In the genomic region with DNA sequence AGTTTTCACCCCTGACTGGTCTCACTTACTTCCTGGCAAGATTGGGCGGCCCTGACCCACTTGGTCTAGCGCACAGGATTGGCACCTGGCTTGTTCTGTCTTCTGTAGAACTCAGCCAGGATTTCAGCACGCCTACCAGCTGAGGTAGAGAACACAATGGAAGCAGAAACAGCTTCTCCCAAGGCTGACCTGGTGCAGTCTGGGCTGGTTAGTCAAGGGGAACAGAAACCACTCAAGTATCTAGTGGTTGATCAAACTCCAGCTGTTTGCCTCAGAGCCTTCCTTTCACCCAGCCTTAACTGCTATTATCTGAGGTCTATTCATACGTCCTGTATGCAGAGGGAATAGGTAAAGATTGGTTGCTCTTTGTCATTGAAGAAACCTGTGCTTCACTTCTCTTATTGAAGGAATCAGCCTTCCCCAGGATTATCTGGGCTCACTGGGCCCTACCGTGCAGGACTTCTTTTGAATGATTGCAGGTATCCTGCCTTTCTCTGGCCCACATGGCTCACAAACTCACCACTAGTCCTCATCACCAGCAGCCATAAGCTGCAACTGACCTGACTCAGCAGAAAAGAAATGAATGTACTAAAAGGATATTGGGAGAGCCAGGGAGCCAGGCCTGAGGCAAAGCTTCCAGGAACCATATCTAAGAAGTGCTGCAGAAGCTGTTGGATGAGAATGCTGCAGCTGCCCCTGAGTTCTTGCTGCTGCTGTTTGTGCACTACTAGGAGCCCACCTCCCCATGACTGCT, we compare ENCODE assay signal across 12 cellular contexts. TPM values are rescaled to one million over a fixed set of nuclear protein-coding genes. Genes with fewer than 3 reads are reported as not detected.
DNase-seq lines count a peak whose midpoint lies in the region; ATAC-seq, FAIRE-seq and TF ChIP-seq lines count a peak whose summit lies in the region.
"Had no signal": no experiment of that assay in that cellular context is flagged by ENCODE, and none has a peak within 500 bp of the region (broad histone marks: within the 10 kb centered on the region; RNA-seq: fewer than 3 reads in every experiment).

No MANE protein-coding gene starts in this region.

- H3K4me3 ChIP-seq in mesendoderm (ENCODE audit: low read length) = no peak overlapping the region
- no peak overlapping the region for H3K4me3 ChIP-seq in suprapubic skin
- H3K4me3 ChIP-seq: stomach had no signal

- H2BK5ac ChIP-seq in mesendoderm (ENCODE audit: low read length) = no peak overlapping the region

- H3K27me3 ChIP-seq in mesendoderm (ENCODE audit: insufficient read depth, low read length, poor library complexity) (peaks cover 27% of the 10 kb centered on the region), suprapubic skin (peaks cover 44% of the 10 kb centered on the region)

- no peak for TF ChIP-seq EP300 in suprapubic skin (IDR thresholded peaks at IDR 0.05)

- no peaks in the 10 kb centered on the region for H3K9me3 ChIP-seq in suprapubic skin

- no peak overlapping the region for H2AK5ac ChIP-seq in mesendoderm (ENCODE audit: low read length)

- peak; percentile 97 for FAIRE-seq in GM12892 (lab: Jason Lieb, UNC)

- H3K4ac ChIP-seq in mesendoderm (ENCODE audit: low read depth, low read length) = no peak overlapping the region

- H2BK15ac ChIP-seq in mesendoderm (replicated peaks; ENCODE audit: low read depth) = no peak overlapping the region

- no peak overlapping the region for H2BK120ac ChIP-seq in mesendoderm (ENCODE audit: low read depth, low read length)

- H3K36me3 ChIP-seq in mesendoderm (ENCODE audit: control insufficient read depth, insufficient read depth, low read length) (no peaks in the 10 kb centered on the region), suprapubic skin (no peaks in the 10 kb centered on the region)
- H3K36me3 ChIP-seq: stomach had no signal

- H3K9ac ChIP-seq in mesendoderm (ENCODE audit: low read length) = no peak overlapping the region

- H3K27ac ChIP-seq in mesendoderm (ENCODE audit: low read depth, low read length) = no peak overlapping the region
- no peak overlapping the region for H3K27ac ChIP-seq in suprapubic skin
- H3K27ac ChIP-seq: stomach had no signal

- no peaks in the 10 kb centered on the region for H3K79me2 ChIP-seq in mesendoderm (ENCODE audit: control insufficient read depth, insufficient read depth, low read length)

- H3K56ac ChIP-seq in mesendoderm (ENCODE audit: low read length) = no peak overlapping the region

- H3K4me2 ChIP-seq in mesendoderm (ENCODE audit: low read length) = no peak overlapping the region

- H3K18ac ChIP-seq in mesendoderm (ENCODE audit: low read length) = no peak overlapping the region

- peak; percentile 56 for DNase-seq in GM12892 (ENCODE audit: insufficient read length)
- peak; percentile 82 for DNase-seq in RPMI8226
- no peak for DNase-seq in mesendoderm
- no peak for DNase-seq in NCI-H526 (lab: John Stamatoyannopoulos, UW)
- no peak for DNase-seq in suprapubic skin (ENCODE audit: low spot score in 2 of 2)
- DNase-seq: activated CD4-positive, alpha-beta T cell treated with anti-CD3 and anti-CD28 coated beads, Interleukin-2, amount 10 ng/mL, durations not matched to agents 24 days and 14 days; caudate nucleus; NCI-H1105 treated with DMSO at 0.1 percent for 48 hours; stomach had no signal

- peak; percentile 87 for ATAC-seq in GM21360 (IDR thresholded peaks at IDR 0.05; ENCODE audit: unreplicated experiment)
- peak; percentile 85 for ATAC-seq in HG03139 (IDR thresholded peaks at IDR 0.05; ENCODE audit: unreplicated experiment)
- ATAC-seq in HG03439 (IDR thresholded peaks at IDR 0.05; ENCODE audit: unreplicated experiment) = no peak

- TF ChIP-seq CTCF in suprapubic skin (IDR thresholded peaks at IDR 0.05) = no peak

- H3K4me1 ChIP-seq in mesendoderm (ENCODE audit: control insufficient read depth, low read depth, low read length) (no peaks in the 10 kb centered on the region), suprapubic skin (peaks cover 19% of the 10 kb centered on the region)

- no peak overlapping the region for H4K5ac ChIP-seq in mesendoderm (ENCODE audit: low read length)

- TF ChIP-seq POLR2A in GM12892 (IDR thresholded peaks at IDR 0.05; ENCODE audit: low read depth, low read length) = no peak
- no peak for TF ChIP-seq POLR2A in suprapubic skin (IDR thresholded peaks at IDR 0.05)

- H3K79me1 ChIP-seq in mesendoderm (ENCODE audit: low read length) = no peaks in the 10 kb centered on the region

- no CpG with 5 or more reads among the region's 5 CpGs for WGBS in mesendoderm (ENCODE audit: extremely low coverage, insufficient coverage, low lambda C conversion rate)
- 80% methylated on average over 5 of the region's 5 CpGs for WGBS in suprapubic skin

- H4K8ac ChIP-seq in mesendoderm (ENCODE audit: low read depth, low read length) = no peak overlapping the region

- H3K23ac ChIP-seq in mesendoderm (ENCODE audit: low read length) = no peak overlapping the region

RNA-seq across cellular contexts. Expression of a gene that starts 2.5 kb away (rescaled TPM):
- polyA plus RNA-seq in GM12892 (2012; ENCODE audit: missing spikeins) = not detected
- polyA plus RNA-seq in mesendoderm (2013, experiment 1 of 2) = 0.14 TPM
- polyA plus RNA-seq in mesendoderm (2013, experiment 2 of 2) = 0.14 TPM
- total RNA-seq in suprapubic skin = 1 to 10 TPM; 1.2 to 3.5 (median 2.3) TPM

Comparison
In these comparisons a context has a peak if more than half of its experiments do, and no peak if none do; other contexts are left out.
1. DNase-seq: peak in GM12892 (single experiment) and RPMI8226 (single experiment); none in mesendoderm (single experiment), NCI-H526 (0 of 2) and suprapubic skin (0 of 2).